In the genomic region with DNA sequence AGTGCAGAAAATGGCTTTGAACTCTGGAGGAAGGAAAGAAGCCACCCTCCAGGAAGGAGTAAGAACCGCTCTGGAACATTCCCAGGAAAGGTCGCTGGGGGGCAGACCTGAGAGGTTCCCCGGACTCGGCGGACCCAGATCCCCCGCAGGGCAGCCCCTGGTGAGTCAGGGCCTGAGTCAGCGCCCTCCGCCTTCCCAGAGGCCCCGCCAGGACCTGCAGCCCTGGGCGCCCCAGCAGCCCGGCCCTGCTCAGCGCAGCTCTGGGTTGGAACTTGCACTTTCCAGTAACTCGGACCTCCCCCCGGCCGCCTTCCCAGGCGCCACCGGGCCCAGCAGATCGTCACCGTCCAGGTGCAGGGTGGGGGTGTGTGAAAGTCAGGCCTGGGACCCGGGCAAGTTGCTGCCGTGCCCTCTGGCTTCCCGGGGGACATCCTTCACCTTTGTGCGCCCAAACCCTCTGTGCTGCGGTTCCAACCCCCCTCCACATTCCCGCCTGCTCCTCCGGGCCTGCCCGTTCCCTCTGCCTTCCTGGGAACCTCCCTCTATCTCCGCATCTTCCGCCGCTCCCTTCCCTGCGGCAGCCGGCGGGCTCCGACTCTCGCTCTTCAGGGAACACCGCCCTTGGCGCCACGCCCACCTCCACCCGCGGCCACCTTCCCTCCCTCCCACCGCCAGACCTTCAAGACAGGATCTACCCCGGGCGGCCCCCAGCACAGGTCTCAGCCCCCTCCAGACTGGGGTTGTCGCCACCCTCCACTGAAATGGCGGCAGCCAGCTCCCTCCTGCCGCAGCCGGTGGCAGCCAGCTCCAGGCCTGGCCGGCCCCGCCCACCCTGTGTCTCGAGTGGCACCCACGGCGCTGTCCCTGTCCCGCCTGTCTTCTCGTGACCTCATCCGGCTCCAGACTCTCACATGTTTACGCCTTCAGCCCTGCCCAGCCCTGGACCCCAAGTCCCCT, we compare ENCODE assay signal across 1 cellular context.
A peak's percentile ranks its signal among the peaks of the same experiment; 100 is the strongest.
TF ChIP-seq lines count a peak whose summit lies in the region.

No MANE protein-coding gene starts in this region.

TF ChIP-seq in HepG2, 621 proteins besides CTCF, POLR2A, EP300 and RAD21 (continued from another document and continues in another):
- TF ChIP-seq, protein P1, sequence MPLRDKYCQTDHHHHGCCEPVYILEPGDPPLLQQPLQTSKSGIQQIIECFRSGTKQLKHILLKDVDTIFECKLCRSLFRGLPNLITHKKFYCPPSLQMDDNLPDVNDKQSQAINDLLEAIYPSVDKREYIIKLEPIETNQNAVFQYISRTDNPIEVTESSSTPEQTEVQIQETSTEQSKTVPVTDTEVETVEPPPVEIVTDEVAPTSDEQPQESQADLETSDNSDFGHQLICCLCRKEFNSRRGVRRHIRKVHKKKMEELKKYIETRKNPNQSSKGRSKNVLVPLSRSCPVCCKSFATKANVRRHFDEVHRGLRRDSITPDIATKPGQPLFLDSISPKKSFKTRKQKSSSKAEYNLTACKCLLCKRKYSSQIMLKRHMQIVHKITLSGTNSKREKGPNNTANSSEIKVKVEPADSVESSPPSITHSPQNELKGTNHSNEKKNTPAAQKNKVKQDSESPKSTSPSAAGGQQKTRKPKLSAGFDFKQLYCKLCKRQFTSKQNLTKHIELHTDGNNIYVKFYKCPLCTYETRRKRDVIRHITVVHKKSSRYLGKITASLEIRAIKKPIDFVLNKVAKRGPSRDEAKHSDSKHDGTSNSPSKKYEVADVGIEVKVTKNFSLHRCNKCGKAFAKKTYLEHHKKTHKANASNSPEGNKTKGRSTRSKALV (CRISPR knock-in tag; IDR thresholded peaks at IDR 0.05), result peak; percentile 85
- TF ChIP-seq JDP2 (CRISPR knock-in tag; IDR thresholded peaks at IDR 0.05; ENCODE audit: borderline replicate concordance), result no peak
- TF ChIP-seq, protein P2, sequence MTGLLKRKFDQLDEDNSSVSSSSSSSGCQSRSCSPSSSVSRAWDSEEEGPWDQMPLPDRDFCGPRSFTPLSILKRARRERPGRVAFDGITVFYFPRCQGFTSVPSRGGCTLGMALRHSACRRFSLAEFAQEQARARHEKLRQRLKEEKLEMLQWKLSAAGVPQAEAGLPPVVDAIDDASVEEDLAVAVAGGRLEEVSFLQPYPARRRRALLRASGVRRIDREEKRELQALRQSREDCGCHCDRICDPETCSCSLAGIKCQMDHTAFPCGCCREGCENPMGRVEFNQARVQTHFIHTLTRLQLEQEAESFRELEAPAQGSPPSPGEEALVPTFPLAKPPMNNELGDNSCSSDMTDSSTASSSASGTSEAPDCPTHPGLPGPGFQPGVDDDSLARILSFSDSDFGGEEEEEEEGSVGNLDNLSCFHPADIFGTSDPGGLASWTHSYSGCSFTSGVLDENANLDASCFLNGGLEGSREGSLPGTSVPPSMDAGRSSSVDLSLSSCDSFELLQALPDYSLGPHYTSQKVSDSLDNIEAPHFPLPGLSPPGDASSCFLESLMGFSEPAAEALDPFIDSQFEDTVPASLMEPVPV (CRISPR knock-in tag; IDR thresholded peaks at IDR 0.05), result no peak
- TF ChIP-seq ATF1 (CRISPR knock-in tag; IDR thresholded peaks at IDR 0.05), result no peak
- TF ChIP-seq, protein P3, sequence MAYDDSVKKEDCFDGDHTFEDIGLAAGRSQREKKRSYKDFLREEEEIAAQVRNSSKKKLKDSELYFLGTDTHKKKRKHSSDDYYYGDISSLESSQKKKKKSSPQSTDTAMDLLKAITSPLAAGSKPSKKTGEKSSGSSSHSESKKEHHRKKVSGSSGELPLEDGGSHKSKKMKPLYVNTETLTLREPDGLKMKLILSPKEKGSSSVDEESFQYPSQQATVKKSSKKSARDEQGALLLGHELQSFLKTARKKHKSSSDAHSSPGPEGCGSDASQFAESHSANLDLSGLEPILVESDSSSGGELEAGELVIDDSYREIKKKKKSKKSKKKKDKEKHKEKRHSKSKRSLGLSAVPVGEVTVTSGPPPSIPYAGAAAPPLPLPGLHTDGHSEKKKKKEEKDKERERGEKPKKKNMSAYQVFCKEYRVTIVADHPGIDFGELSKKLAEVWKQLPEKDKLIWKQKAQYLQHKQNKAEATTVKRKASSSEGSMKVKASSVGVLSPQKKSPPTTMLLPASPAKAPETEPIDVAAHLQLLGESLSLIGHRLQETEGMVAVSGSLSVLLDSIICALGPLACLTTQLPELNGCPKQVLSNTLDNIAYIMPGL (CRISPR knock-in tag; IDR thresholded peaks at IDR 0.05; ENCODE audit: borderline replicate concordance in 1 of 2, low read depth in 1 of 2), result peak; percentile 83 to 88
- TF ChIP-seq, protein P4, sequence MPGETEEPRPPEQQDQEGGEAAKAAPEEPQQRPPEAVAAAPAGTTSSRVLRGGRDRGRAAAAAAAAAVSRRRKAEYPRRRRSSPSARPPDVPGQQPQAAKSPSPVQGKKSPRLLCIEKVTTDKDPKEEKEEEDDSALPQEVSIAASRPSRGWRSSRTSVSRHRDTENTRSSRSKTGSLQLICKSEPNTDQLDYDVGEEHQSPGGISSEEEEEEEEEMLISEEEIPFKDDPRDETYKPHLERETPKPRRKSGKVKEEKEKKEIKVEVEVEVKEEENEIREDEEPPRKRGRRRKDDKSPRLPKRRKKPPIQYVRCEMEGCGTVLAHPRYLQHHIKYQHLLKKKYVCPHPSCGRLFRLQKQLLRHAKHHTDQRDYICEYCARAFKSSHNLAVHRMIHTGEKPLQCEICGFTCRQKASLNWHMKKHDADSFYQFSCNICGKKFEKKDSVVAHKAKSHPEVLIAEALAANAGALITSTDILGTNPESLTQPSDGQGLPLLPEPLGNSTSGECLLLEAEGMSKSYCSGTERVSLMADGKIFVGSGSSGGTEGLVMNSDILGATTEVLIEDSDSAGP (CRISPR knock-in tag; IDR thresholded peaks at IDR 0.05; ENCODE audit: borderline replicate concordance), result peak; percentile 86; the same call in 1 of the 2 replicates
- TF ChIP-seq PITX1 (CRISPR knock-in tag; IDR thresholded peaks at IDR 0.05), result peak; percentile 45; the same call in 1 of the 2 replicates
- TF ChIP-seq SMYD3 (CRISPR knock-in tag; IDR thresholded peaks at IDR 0.05), result no peak
- no peak for TF ChIP-seq PRMT3 (CRISPR knock-in tag; IDR thresholded peaks at IDR 0.05; ENCODE audit: borderline replicate concordance, low read depth)
- TF ChIP-seq ZMYM2 (CRISPR knock-in tag; IDR thresholded peaks at IDR 0.05), result no peak
- no peak for TF ChIP-seq ZFYVE20 (CRISPR knock-in tag; IDR thresholded peaks at IDR 0.05; ENCODE audit: borderline replicate concordance, low read depth)
- peak; percentile 95 for TF ChIP-seq BCL6 (CRISPR knock-in tag; IDR thresholded peaks at IDR 0.05)
- TF ChIP-seq ZNF333 (CRISPR knock-in tag; IDR thresholded peaks at IDR 0.05; ENCODE audit: borderline replicate concordance), result no peak
- TF ChIP-seq MAZ (IDR thresholded peaks at IDR 0.05; ENCODE audit: borderline replicate concordance, low read depth, low read length), result peak; percentile 75; the same call in 1 of the 2 replicates
- TF ChIP-seq MAZ (CRISPR knock-in tag; IDR thresholded peaks at IDR 0.05; ENCODE audit: low read depth), result peak; percentile 72
- peak; percentile 76; the same call in 1 of the 2 replicates for TF ChIP-seq MTA1 (CRISPR knock-in tag; IDR thresholded peaks at IDR 0.05; ENCODE audit: borderline replicate concordance)
- no peak for TF ChIP-seq HNRNPL (IDR thresholded peaks at IDR 0.05; ENCODE audit: low read depth, low read length)
- no peak for TF ChIP-seq TCF7L2 (IDR thresholded peaks at IDR 0.05; ENCODE audit: low read depth, low read length)
- TF ChIP-seq, protein P5, sequence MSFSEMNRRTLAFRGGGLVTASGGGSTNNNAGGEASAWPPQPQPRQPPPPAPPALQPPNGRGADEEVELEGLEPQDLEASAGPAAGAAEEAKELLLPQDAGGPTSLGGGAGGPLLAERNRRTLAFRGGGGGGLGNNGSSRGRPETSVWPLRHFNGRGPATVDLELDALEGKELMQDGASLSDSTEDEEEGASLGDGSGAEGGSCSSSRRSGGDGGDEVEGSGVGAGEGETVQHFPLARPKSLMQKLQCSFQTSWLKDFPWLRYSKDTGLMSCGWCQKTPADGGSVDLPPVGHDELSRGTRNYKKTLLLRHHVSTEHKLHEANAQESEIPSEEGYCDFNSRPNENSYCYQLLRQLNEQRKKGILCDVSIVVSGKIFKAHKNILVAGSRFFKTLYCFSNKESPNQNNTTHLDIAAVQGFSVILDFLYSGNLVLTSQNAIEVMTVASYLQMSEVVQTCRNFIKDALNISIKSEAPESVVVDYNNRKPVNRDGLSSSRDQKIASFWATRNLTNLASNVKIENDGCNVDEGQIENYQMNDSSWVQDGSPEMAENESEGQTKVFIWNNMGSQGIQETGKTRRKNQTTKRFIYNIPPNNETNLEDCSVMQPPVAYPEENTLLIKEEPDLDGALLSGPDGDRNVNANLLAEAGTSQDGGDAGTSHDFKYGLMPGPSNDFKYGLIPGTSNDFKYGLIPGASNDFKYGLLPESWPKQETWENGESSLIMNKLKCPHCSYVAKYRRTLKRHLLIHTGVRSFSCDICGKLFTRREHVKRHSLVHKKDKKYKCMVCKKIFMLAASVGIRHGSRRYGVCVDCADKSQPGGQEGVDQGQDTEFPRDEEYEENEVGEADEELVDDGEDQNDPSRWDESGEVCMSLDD (CRISPR knock-in tag; IDR thresholded peaks at IDR 0.05; ENCODE audit: borderline replicate concordance), result 0 out of 2 replicates have a peak, but pooled peaks have one; percentile 31
- TF ChIP-seq, protein P6, sequence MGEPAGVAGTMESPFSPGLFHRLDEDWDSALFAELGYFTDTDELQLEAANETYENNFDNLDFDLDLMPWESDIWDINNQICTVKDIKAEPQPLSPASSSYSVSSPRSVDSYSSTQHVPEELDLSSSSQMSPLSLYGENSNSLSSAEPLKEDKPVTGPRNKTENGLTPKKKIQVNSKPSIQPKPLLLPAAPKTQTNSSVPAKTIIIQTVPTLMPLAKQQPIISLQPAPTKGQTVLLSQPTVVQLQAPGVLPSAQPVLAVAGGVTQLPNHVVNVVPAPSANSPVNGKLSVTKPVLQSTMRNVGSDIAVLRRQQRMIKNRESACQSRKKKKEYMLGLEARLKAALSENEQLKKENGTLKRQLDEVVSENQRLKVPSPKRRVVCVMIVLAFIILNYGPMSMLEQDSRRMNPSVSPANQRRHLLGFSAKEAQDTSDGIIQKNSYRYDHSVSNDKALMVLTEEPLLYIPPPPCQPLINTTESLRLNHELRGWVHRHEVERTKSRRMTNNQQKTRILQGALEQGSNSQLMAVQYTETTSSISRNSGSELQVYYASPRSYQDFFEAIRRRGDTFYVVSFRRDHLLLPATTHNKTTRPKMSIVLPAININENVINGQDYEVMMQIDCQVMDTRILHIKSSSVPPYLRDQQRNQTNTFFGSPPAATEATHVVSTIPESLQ (CRISPR knock-in tag; conservative IDR thresholded peaks at IDR 0.05), result no peak
- TF ChIP-seq, protein P7, sequence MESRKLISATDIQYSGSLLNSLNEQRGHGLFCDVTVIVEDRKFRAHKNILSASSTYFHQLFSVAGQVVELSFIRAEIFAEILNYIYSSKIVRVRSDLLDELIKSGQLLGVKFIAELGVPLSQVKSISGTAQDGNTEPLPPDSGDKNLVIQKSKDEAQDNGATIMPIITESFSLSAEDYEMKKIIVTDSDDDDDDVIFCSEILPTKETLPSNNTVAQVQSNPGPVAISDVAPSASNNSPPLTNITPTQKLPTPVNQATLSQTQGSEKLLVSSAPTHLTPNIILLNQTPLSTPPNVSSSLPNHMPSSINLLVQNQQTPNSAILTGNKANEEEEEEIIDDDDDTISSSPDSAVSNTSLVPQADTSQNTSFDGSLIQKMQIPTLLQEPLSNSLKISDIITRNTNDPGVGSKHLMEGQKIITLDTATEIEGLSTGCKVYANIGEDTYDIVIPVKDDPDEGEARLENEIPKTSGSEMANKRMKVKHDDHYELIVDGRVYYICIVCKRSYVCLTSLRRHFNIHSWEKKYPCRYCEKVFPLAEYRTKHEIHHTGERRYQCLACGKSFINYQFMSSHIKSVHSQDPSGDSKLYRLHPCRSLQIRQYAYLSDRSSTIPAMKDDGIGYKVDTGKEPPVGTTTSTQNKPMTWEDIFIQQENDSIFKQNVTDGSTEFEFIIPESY (CRISPR knock-in tag; IDR thresholded peaks at IDR 0.05), result no peak
- no peak for TF ChIP-seq HMG20B (CRISPR knock-in tag; conservative IDR thresholded peaks at IDR 0.05)
- TF ChIP-seq, protein P8, sequence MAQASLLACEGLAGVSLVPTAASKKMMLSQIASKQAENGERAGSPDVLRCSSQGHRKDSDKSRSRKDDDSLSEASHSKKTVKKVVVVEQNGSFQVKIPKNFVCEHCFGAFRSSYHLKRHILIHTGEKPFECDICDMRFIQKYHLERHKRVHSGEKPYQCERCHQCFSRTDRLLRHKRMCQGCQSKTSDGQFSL (CRISPR knock-in tag; IDR thresholded peaks at IDR 0.05), result peak; percentile 78; the same call in 1 of the 2 replicates
- TF ChIP-seq, protein P9, sequence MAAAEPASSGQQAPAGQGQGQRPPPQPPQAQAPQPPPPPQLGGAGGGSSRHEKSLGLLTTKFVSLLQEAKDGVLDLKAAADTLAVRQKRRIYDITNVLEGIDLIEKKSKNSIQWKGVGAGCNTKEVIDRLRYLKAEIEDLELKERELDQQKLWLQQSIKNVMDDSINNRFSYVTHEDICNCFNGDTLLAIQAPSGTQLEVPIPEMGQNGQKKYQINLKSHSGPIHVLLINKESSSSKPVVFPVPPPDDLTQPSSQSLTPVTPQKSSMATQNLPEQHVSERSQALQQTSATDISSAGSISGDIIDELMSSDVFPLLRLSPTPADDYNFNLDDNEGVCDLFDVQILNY (CRISPR knock-in tag; conservative IDR thresholded peaks at IDR 0.05), result no peak
- no peak for TF ChIP-seq XBP1 (CRISPR knock-in tag; IDR thresholded peaks at IDR 0.05)
- TF ChIP-seq, protein P10, sequence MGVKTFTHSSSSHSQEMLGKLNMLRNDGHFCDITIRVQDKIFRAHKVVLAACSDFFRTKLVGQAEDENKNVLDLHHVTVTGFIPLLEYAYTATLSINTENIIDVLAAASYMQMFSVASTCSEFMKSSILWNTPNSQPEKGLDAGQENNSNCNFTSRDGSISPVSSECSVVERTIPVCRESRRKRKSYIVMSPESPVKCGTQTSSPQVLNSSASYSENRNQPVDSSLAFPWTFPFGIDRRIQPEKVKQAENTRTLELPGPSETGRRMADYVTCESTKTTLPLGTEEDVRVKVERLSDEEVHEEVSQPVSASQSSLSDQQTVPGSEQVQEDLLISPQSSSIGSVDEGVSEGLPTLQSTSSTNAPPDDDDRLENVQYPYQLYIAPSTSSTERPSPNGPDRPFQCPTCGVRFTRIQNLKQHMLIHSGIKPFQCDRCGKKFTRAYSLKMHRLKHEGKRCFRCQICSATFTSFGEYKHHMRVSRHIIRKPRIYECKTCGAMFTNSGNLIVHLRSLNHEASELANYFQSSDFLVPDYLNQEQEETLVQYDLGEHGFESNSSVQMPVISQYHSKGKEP (CRISPR knock-in tag; IDR thresholded peaks at IDR 0.05), result no peak
- TF ChIP-seq ZNF460 (CRISPR knock-in tag; IDR thresholded peaks at IDR 0.05; ENCODE audit: borderline replicate concordance), result no peak
- TF ChIP-seq ZNF572 (CRISPR knock-in tag; IDR thresholded peaks at IDR 0.05), result 0 out of 2 replicates have a peak, but pooled peaks have one; percentile 36
- TF ChIP-seq, protein P11, sequence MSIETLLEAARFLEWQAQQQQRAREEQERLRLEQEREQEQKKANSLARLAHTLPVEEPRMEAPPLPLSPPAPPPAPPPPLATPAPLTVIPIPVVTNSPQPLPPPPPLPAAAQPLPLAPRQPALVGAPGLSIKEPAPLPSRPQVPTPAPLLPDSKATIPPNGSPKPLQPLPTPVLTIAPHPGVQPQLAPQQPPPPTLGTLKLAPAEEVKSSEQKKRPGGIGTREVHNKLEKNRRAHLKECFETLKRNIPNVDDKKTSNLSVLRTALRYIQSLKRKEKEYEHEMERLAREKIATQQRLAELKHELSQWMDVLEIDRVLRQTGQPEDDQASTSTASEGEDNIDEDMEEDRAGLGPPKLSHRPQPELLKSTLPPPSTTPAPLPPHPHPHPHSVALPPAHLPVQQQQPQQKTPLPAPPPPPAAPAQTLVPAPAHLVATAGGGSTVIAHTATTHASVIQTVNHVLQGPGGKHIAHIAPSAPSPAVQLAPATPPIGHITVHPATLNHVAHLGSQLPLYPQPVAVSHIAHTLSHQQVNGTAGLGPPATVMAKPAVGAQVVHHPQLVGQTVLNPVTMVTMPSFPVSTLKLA (IDR thresholded peaks at IDR 0.05), result no peak
- no peak for TF ChIP-seq ZNF446 (CRISPR knock-in tag; IDR thresholded peaks at IDR 0.05)
- no peak for TF ChIP-seq PHF5A (CRISPR knock-in tag; IDR thresholded peaks at IDR 0.05; ENCODE audit: low read depth, unreplicated experiment)
- no peak for TF ChIP-seq ZNF260 (CRISPR knock-in tag; IDR thresholded peaks at IDR 0.05; ENCODE audit: borderline replicate concordance, low read depth)
- 0 out of 2 replicates have a peak, but pooled peaks have one; percentile 23 for TF ChIP-seq MZF1 (CRISPR knock-in tag; IDR thresholded peaks at IDR 0.05; ENCODE audit: borderline replicate concordance)
